Comparison of ENCODE assay signal across 9 cellular contexts in genomic region chr15:98422086-98422478, GRCh38.
DNase-seq lines count a peak whose midpoint lies in the region; ATAC-seq, FAIRE-seq and TF ChIP-seq lines count a peak whose summit lies in the region.
"Had no signal": no experiment of that assay in that cellular context is flagged by ENCODE, and none has a peak within 500 bp of the region (broad histone marks: within the 10 kb centered on the region; RNA-seq: fewer than 3 reads in every experiment).

No MANE protein-coding gene starts in this region.

- H3K79me2 ChIP-seq in H1 (ENCODE audit: control insufficient read depth in 1 of 2, insufficient read depth in 2 of 2, low read length in 2 of 2) (no peaks in the 10 kb centered on the region), osteoblast (ENCODE audit: insufficient read depth, low read length) (no peaks in the 10 kb centered on the region)

- DNase-seq in H1 (ENCODE audit: low read depth in 1 of 2, low spot score in 2 of 2): no peak
- DNase-seq in osteoblast (ENCODE audit: insufficient read length, low spot score, missing footprints): peak; percentile 62
- no peak for DNase-seq in ACHN
- DNase-seq in stimulated activated naive CD4-positive, alpha-beta T cell treated with Interleukin-2 at 50 U/mL for 16 hours (lab: John Stamatoyannopoulos, UW): no peak
- no peak for DNase-seq in NCI-H1105 treated with DMSO at 0.1 percent for 48 hours (lab: John Stamatoyannopoulos, UW)

- H3K4ac ChIP-seq in H1 (replicated peaks; ENCODE audit: insufficient read length, low read depth, low read length): no peak overlapping the region

- no peak overlapping the region for H2BK20ac ChIP-seq in H1 (ENCODE audit: low read length)

- no peak overlapping the region for H2BK15ac ChIP-seq in H1 (ENCODE audit: low read length)

- H2BK5ac ChIP-seq in H1 (ENCODE audit: low read depth, low read length): no peak overlapping the region

- no peak overlapping the region for H2AK5ac ChIP-seq in H1 (ENCODE audit: low read depth, low read length)

- H3K27me3 ChIP-seq in H1 (replicated peaks in 1 of 4; ENCODE audit: control insufficient read depth in 3 of 4, extremely low read depth in 1 of 4, insufficient read depth in 3 of 4, low read length in 3 of 4) (peaks cover 13 to 35% (median 28%) of the 10 kb centered on the region in 4 experiments), osteoblast (ENCODE audit: insufficient read depth, low read length) (peaks cover 19% of the 10 kb centered on the region)

- TF ChIP-seq RAD21 in H1 (IDR thresholded peaks at IDR 0.05 in 1 of 2, conservative IDR thresholded peaks at IDR 0.05 in 1 of 2; ENCODE audit: low read depth in 2 of 2, low read length in 2 of 2): no peak

- no peak for TF ChIP-seq CTCF in H1 (IDR thresholded peaks at IDR 0.05; ENCODE audit: control extremely low read depth in 1 of 3, insufficient read depth in 1 of 3, low read depth in 1 of 3, low read length in 3 of 3)
- no peak for TF ChIP-seq CTCF in osteoblast (IDR thresholded peaks at IDR 0.05; ENCODE audit: extremely low read depth, low read depth, low read length)

- H3K9me3 ChIP-seq in H1 (ENCODE audit: insufficient read depth in 2 of 2, low read depth in 1 of 2, low read length in 1 of 2) (no peaks in the 10 kb centered on the region; a peak in 1 of 4 replicates), osteoblast (ENCODE audit: low read depth, low read length) (no peaks in the 10 kb centered on the region)
- H3K9me3 ChIP-seq: gastrocnemius medialis had no signal

- ATAC-seq in GM18909 (IDR thresholded peaks at IDR 0.05; ENCODE audit: poor library complexity, unreplicated experiment) (peak; percentile 3), HG03354 (IDR thresholded peaks at IDR 0.05; ENCODE audit: poor library complexity, severe bottlenecking, unreplicated experiment) (peak; percentile 6), HG02885 (IDR thresholded peaks at IDR 0.05; ENCODE audit: poor library complexity, unreplicated experiment) (no peak)

- H4K20me1 ChIP-seq in H1 (replicated peaks in 1 of 2; ENCODE audit: control insufficient read depth in 1 of 2, insufficient read depth in 2 of 2, low read length in 2 of 2): no peaks in the 10 kb centered on the region
- no peaks in the 10 kb centered on the region for H4K20me1 ChIP-seq in osteoblast (ENCODE audit: insufficient read depth, low read length)

- TF ChIP-seq EP300 in H1 (IDR thresholded peaks at IDR 0.05; ENCODE audit: borderline replicate concordance in 1 of 2, low read depth in 2 of 2, low read length in 2 of 2): no peak

- no peak overlapping the region for H4K91ac ChIP-seq in H1 (replicated peaks; ENCODE audit: insufficient read length, low read length)

- in situ Hi-C loops in ACHN (cut with HindIII; ENCODE audit: low pct_ligation_motif_present, low pct_unique_long_range_greater_than_20kb, low sequenced_read_pairs): no loop called here

- no peak overlapping the region for H3K14ac ChIP-seq in H1 (ENCODE audit: insufficient read length)

- no peak overlapping the region for H2BK12ac ChIP-seq in H1 (ENCODE audit: low read depth, low read length)

- no peak overlapping the region for H4K5ac ChIP-seq in H1 (ENCODE audit: insufficient read length, low read depth, low read length)

- no peak overlapping the region for H3K56ac ChIP-seq in H1 (replicated peaks; ENCODE audit: insufficient read length, low read depth, low read length)

- H2AFZ ChIP-seq in H1 (ENCODE audit: low read length) (no peak overlapping the region), osteoblast (ENCODE audit: low read length) (no peak overlapping the region)

- WGBS in H1 (ENCODE audit: extremely low coverage in 1 of 2, insufficient coverage in 1 of 2, insufficient read length in 1 of 2, insufficient replicate concordance in 2 of 2, low coverage in 1 of 2, low lambda C conversion rate in 2 of 2, missing lambda C conversion rate in 1 of 2), 2 experiments: 39% methylated on average over 15 of the region's 15 CpGs; no CpG with 5 or more reads in 1 of the 2 experiments

- no peak for FAIRE-seq in H1 (lab: Jason Lieb, UNC)

- H3K23ac ChIP-seq in H1 (ENCODE audit: insufficient read length): no peak overlapping the region

- H3K4me2 ChIP-seq in H1 (ENCODE audit: insufficient read depth in 1 of 2, low read depth in 2 of 2, low read length in 2 of 2) (peak overlapping the region; percentile 46 to 68), osteoblast (ENCODE audit: insufficient read depth, low read length) (peak overlapping the region; percentile 53)

- CTCF ChIA-PET in H1 (lab: Charles Lee; ENCODE audit: partially characterized antibody): interaction anchor here (0.6 to 3.8 kb wide), 44 partner anchors 8 to 678 kb away, joined by 3 to 58 read pairs (median 3); no protein-coding TSS in a partner anchor

- peaks cover 0 to 6% (median 3%) of the 10 kb centered on the region in 4 experiments; a peak in 4 of 7 replicates for H3K4me1 ChIP-seq in H1 (replicated peaks in 1 of 4; ENCODE audit: control insufficient read depth in 3 of 4, insufficient read depth in 4 of 4, low read length in 3 of 4)
- peaks cover 2% of the 10 kb centered on the region for H3K4me1 ChIP-seq in osteoblast (ENCODE audit: insufficient read depth, low read length)

- H3K23me2 ChIP-seq in H1 (ENCODE audit: low read depth, low read length): peaks cover 2% of the 10 kb centered on the region; the same call in 1 of the 2 replicates

- no peaks in the 10 kb centered on the region for H3K79me1 ChIP-seq in H1 (ENCODE audit: low read depth, low read length)

- POLR2A ChIA-PET in H1 (lab: Charles Lee; ENCODE audit: partially characterized antibody): no interaction called here

- no peaks in the 10 kb centered on the region for H3K36me3 ChIP-seq in H1 (ENCODE audit: control insufficient read depth in 2 of 4, insufficient read depth in 4 of 4, low read length in 3 of 4)
- no peaks in the 10 kb centered on the region for H3K36me3 ChIP-seq in osteoblast (ENCODE audit: insufficient read depth, low read length)
- H3K36me3 ChIP-seq: gastrocnemius medialis had no signal

- no peak overlapping the region for H2BK120ac ChIP-seq in H1 (replicated peaks; ENCODE audit: low read depth, low read length)

- H3K18ac ChIP-seq in H1 (ENCODE audit: extremely low read depth, low read length): no peak overlapping the region

- no peak overlapping the region for H4K8ac ChIP-seq in H1 (ENCODE audit: extremely low read depth, insufficient read depth, low read length)

- TF ChIP-seq POLR2A in H1 (IDR thresholded peaks at IDR 0.05; ENCODE audit: control extremely low read depth in 1 of 2, low read depth in 2 of 2, low read length in 2 of 2): no peak

- H3K27ac ChIP-seq in H1 (ENCODE audit: low read depth, low read length) (no peak overlapping the region), osteoblast (ENCODE audit: low read depth, low read length) (no peak overlapping the region)
- H3K27ac ChIP-seq: gastrocnemius medialis had no signal

- H3K9ac ChIP-seq in H1 (replicated peaks in 1 of 4; ENCODE audit: extremely low read depth in 1 of 4, low read depth in 3 of 4, low read length in 3 of 4): no peak overlapping the region

- H3K4me3 ChIP-seq in H1 (ENCODE audit: extremely low read depth in 1 of 4, insufficient read depth in 2 of 4, low read depth in 3 of 4, low read length in 4 of 4) (peak overlapping the region in 3 of 4 experiments; percentile 40 to 57 (median 54); a peak in 7 of 8 replicates), osteoblast (ENCODE audit: insufficient read depth, low read length) (no peak overlapping the region)

TF ChIP-seq in H1, 55 proteins besides CTCF, POLR2A, EP300 and RAD21 (continues in another document):
- TF ChIP-seq BRCA1 (IDR thresholded peaks at IDR 0.05; ENCODE audit: low read depth, low read length) (no peak), RXRA (IDR thresholded peaks at IDR 0.05; ENCODE audit: insufficient read depth, low read depth, low read length) (no peak), NANOG (IDR thresholded peaks at IDR 0.05; ENCODE audit: insufficient read depth, low read depth, low read length, poor library complexity, severe bottlenecking) (no peak), ASH2L (IDR thresholded peaks at IDR 0.05; ENCODE audit: low read length) (no peak), KDM1A (IDR thresholded peaks at IDR 0.05; ENCODE audit: borderline replicate concordance, low read length) (no peak), CHD2 (IDR thresholded peaks at IDR 0.05; ENCODE audit: low read length) (no peak), CHD1 (IDR thresholded peaks at IDR 0.05; ENCODE audit: low read depth, low read length) (no peak)
